In genomic region chr5:139760066-139761056, GRCh38 we compare ENCODE assay signal across 11 cellular contexts. TPM values are rescaled to one million over a fixed set of nuclear protein-coding genes. Genes with fewer than 3 reads are reported as not detected.
A peak's percentile ranks its signal among the peaks of the same experiment; 100 is the strongest.
DNase-seq lines count a peak whose midpoint lies in the region; ATAC-seq and TF ChIP-seq lines count a peak whose summit lies in the region.
"Had no signal": no experiment of that assay in that cellular context is flagged by ENCODE, and none has a peak within 500 bp of the region (broad histone marks: within the 10 kb centered on the region; RNA-seq: fewer than 3 reads in every experiment).

No MANE protein-coding gene starts in this region.

- peaks cover 6 to 30% of the 10 kb centered on the region in 2 donors for H3K4me1 ChIP-seq in adrenal gland (replicated peaks in 1 of 2)

- intact Hi-C loops in adrenal gland (cut with DNase I), result loop anchor here (5.0 to 10.0 kb wide), 4 partner anchors 56 to 336 kb away; no protein-coding TSS in a partner anchor

- DNase-seq in ACHN, result peak; percentile 85
- peak; percentile 61 for DNase-seq in HFFc6
- DNase-seq in adrenal gland, result peak in 6 of 7 donors; percentile 68 to 83 (median 72)
- peak; percentile 89 for DNase-seq in kidney tubule cell (ENCODE audit: low spot score)
- no peak for DNase-seq in GM10248 (ENCODE audit: extremely low spot score)
- no peak for DNase-seq in NCI-H748 treated with DMSO at 0.1 percent for 48 hours (lab: John Stamatoyannopoulos, UW)
- no peak for DNase-seq in NCI-H2196 (lab: John Stamatoyannopoulos, UW; ENCODE audit: unreplicated experiment)
- DNase-seq: NCI-H187 treated with DMSO at 0.1 percent for 48 hours, right lobe of liver had no signal

- H3K9me3 Mint-ChIP-seq in HFFc6, result no peaks in the 10 kb centered on the region; the same call in 1 of the 2 replicates

- peaks cover 16% of the 10 kb centered on the region for H3K27me3 ChIP-seq in adrenal gland

- TF ChIP-seq CTCF in HFFc6 (IDR thresholded peaks at IDR 0.05), result no peak
- no peak for TF ChIP-seq CTCF in adrenal gland (IDR thresholded peaks at IDR 0.05)
- no peak for TF ChIP-seq CTCF in GM10248 (IDR thresholded peaks at IDR 0.05; ENCODE audit: control extremely low read depth, extremely low read depth, low read depth, missing control alignments)

- in situ Hi-C loops in ACHN (cut with HindIII; ENCODE audit: low pct_ligation_motif_present, low pct_unique_long_range_greater_than_20kb, low sequenced_read_pairs), result no loop called here

- CTCF ChIA-PET in GM10248 (lab: Yijun Ruan, JAX), result interaction anchor here (3.0 kb wide), 1 partner anchor 15 kb away, joined by 9 read pairs; no protein-coding TSS in a partner anchor

- H3K4me1 Mint-ChIP-seq in HFFc6 (ENCODE audit: low read depth), result peaks cover 8% of the 10 kb centered on the region

- H3K4me3 Mint-ChIP-seq in HFFc6, result no peak overlapping the region

- H3K27ac Mint-ChIP-seq in HFFc6, result no peak overlapping the region

- H3K36me3 Mint-ChIP-seq in HFFc6 (ENCODE audit: low read depth), result no peaks in the 10 kb centered on the region

- 28 to 50% (median 44%) methylated on average over 4 to 6 of the region's 6 CpGs for whole genome bisulfite sequencing in adrenal gland, 4 donors

- H3K9me3 ChIP-seq in adrenal gland (replicated peaks in 1 of 3), result no peaks in the 10 kb centered on the region
- H3K9me3 ChIP-seq: right lobe of liver had no signal

- no peak for TF ChIP-seq POLR2A in adrenal gland (IDR thresholded peaks at IDR 0.05)

- peak overlapping the region in 4 of 5 donors; percentile 8 to 86 (median 64) for H3K27ac ChIP-seq in adrenal gland
- H3K27ac ChIP-seq: right lobe of liver had no signal

- POLR2A ChIA-PET in GM10248 (lab: Yijun Ruan, JAX), result no interaction called here

- peaks cover 23% of the 10 kb centered on the region for H3K27me3 Mint-ChIP-seq in HFFc6 (ENCODE audit: insufficient read depth)

- no peaks in the 10 kb centered on the region for H3K36me3 ChIP-seq in adrenal gland (replicated peaks in 1 of 2)
- H3K36me3 ChIP-seq: right lobe of liver had no signal

- H3K4me3 ChIP-seq in adrenal gland, result no peak overlapping the region
- H3K4me3 ChIP-seq: right lobe of liver had no signal

- no peak for ATAC-seq in HG03442 (IDR thresholded peaks at IDR 0.05; ENCODE audit: unreplicated experiment)
- ATAC-seq: Panc1 had no signal

RNA-seq across cellular contexts. Expression of gene PSD2, which starts 35.2 kb away (rescaled TPM):
- total RNA-seq in HFFc6 (2021; fragmentation: NEBNext Ultra II Directional; extraction: Animal tissue kit (Norgen Biotek cat#: 25700)), result under 1 TPM in 5 of 6 experiments, not detected in 1; 0.02 to 0.14 (median 0.07) TPM
- under 1 TPM in 3 of 8 donors, not detected in 5; 0.11 to 0.46 (median 0.41) TPM for total RNA-seq in adrenal gland
- polyA plus RNA-seq in adrenal gland, result under 1 TPM; 0.13 to 0.24 (median 0.15) TPM

Comparison
In these comparisons a context has a peak if more than half of its experiments do, and no peak if none do; other contexts are left out.
1. DNase-seq: peak in ACHN (single experiment), HFFc6 (single experiment), adrenal gland (6 of 7) and kidney tubule cell (single experiment); none in GM10248 (single experiment), NCI-H748 treated with DMSO at 0.1 percent for 48 hours (single experiment) and NCI-H2196 (single experiment).